In the genomic region with DNA sequence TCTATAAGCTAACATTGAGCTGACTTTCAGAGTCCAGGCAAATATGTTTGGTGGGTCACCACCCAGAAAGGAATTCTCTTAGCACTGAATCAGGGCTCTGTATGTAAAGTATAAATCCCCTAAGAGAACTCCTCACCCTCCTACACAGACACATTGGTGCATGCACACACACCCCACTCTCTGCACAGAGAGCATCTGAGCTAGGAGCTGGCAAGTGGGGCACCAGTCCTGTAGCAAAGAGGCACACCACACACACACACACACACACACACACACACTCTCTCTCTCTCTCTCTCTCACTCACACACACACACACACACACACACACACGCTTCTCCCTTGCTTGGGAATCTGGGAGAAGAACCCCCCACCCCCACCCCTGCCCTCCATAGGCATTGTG, we compare ENCODE assay signal across 24 cellular contexts. TPM values are rescaled to one million over a fixed set of nuclear protein-coding genes. Genes with fewer than 3 reads are reported as not detected.
A peak's percentile ranks its signal among the peaks of the same experiment; 100 is the strongest.
DNase-seq lines count a peak whose midpoint lies in the region; ATAC-seq and TF ChIP-seq lines count a peak whose summit lies in the region.
"Had no signal": no experiment of that assay in that cellular context is flagged by ENCODE, and none has a peak within 500 bp of the region (broad histone marks: within the 10 kb centered on the region; RNA-seq: fewer than 3 reads in every experiment).

No MANE protein-coding gene starts in this region.

- no peaks in the 10 kb centered on the region for H3K79me2 ChIP-seq in neural progenitor cell (ENCODE audit: low read depth)

- DNase-seq in neural progenitor cell (ENCODE audit: low spot score) (no peak), gastrocnemius medialis (no peak), SHP77 treated with DMSO at 0.1 percent for 48 hours (lab: John Stamatoyannopoulos, UW) (no peak)
- DNase-seq in activated CD4-positive, alpha-beta T cell treated with anti-CD3 and anti-CD28 coated beads, Interleukin-2, amount 50 U/mL, for 1 hour: no peak
- no peak for DNase-seq in effector CD4-positive, alpha-beta T cell
- DNase-seq: ACHN; Caco-2; CD4-positive, alpha-beta memory T cell; DMS 273 treated with DMSO at 0.1 percent for 48 hours; GM23248; HCEC 1CT; Karpas-422; NCI-H1694 treated with DMSO at 0.1 percent for 48 hours; NCI-H2081 treated with DMSO at 0.1 percent for 48 hours; NCI-H2171 treated with DMSO at 0.1 percent for 48 hours; NCI-H526; Peyer's patch; SJCRH30 had no signal

- no peaks in the 10 kb centered on the region for H4K20me1 ChIP-seq in neural progenitor cell (ENCODE audit: low read depth)

- no peaks in the 10 kb centered on the region for H3K36me3 ChIP-seq in iPS-20b (ENCODE audit: insufficient read depth, low read depth, low read length)
- no peaks in the 10 kb centered on the region for H3K36me3 ChIP-seq in neural progenitor cell
- H3K36me3 ChIP-seq in gastrocnemius medialis: no peaks in the 10 kb centered on the region
- H3K36me3 ChIP-seq: BLaER1, Peyer's patch, SJCRH30 had no signal

- intact Hi-C loops in gastrocnemius medialis (cut with DNase I; ENCODE audit: low total_unique reads): no loop called here

- peaks cover 90% of the 10 kb centered on the region for H3K27me3 ChIP-seq in iPS-20b (ENCODE audit: insufficient read depth, low read length)
- peaks cover 92% of the 10 kb centered on the region for H3K27me3 ChIP-seq in neural progenitor cell
- peaks cover 0 to 13% (median 0%) of the 10 kb centered on the region in 3 donors for H3K27me3 ChIP-seq in gastrocnemius medialis
- H3K27me3 ChIP-seq: Peyer's patch, SJCRH30 had no signal

- H3K27ac Mint-ChIP-seq in neural progenitor cell: no peak overlapping the region
- H3K27ac Mint-ChIP-seq: CD4-positive, alpha-beta memory T cell had no signal

- 0 out of 2 replicates have a peak, but pooled peaks cover 4% of the 10 kb centered on the region for H3K4me1 ChIP-seq in iPS-20b (ENCODE audit: insufficient read depth, low read length)
- H3K4me1 ChIP-seq in neural progenitor cell: no peaks in the 10 kb centered on the region
- H3K4me1 ChIP-seq in gastrocnemius medialis: no peaks in the 10 kb centered on the region
- H3K4me1 ChIP-seq: BLaER1, Caco-2, Peyer's patch, SJCRH30 had no signal

- H3K27ac ChIP-seq in cingulate gyrus (ENCODE audit: low read depth, low read length) (peak overlapping the region; percentile 32), iPS-20b (ENCODE audit: low read length) (no peak overlapping the region), neural progenitor cell (no peak overlapping the region), gastrocnemius medialis (no peak overlapping the region)
- H3K27ac ChIP-seq: BLaER1, GM23248, Peyer's patch, SJCRH30 had no signal

- peaks cover 1% of the 10 kb centered on the region for H3K36me3 Mint-ChIP-seq in neural progenitor cell
- H3K36me3 Mint-ChIP-seq: CD4-positive, alpha-beta memory T cell had no signal

- peaks cover 10% of the 10 kb centered on the region for H3K4me1 Mint-ChIP-seq in neural progenitor cell

- H3K9ac ChIP-seq in iPS-20b (ENCODE audit: low read depth, low read length) (no peak overlapping the region), neural progenitor cell (no peak overlapping the region)
- H3K9ac ChIP-seq: BLaER1, GM23248 had no signal

- H2AFZ ChIP-seq in neural progenitor cell (replicated peaks): no peak overlapping the region
- H2AFZ ChIP-seq: GM23248 had no signal

- H3K9me3 ChIP-seq in iPS-20b (ENCODE audit: insufficient read depth, low read depth, low read length): no peaks in the 10 kb centered on the region
- H3K9me3 ChIP-seq in neural progenitor cell (ENCODE audit: low read depth): no peaks in the 10 kb centered on the region
- H3K9me3 ChIP-seq in gastrocnemius medialis: no peaks in the 10 kb centered on the region
- H3K9me3 ChIP-seq: Caco-2, Peyer's patch, SJCRH30 had no signal

- in situ Hi-C loops in gastrocnemius medialis (cut with MboI; ENCODE audit: low sequenced_read_pairs in 4 of 4): no loop called here

- peaks cover 18% of the 10 kb centered on the region for H3K9me3 Mint-ChIP-seq in neural progenitor cell

- H3K4me3 ChIP-seq in iPS-20b (ENCODE audit: low read length) (peak overlapping the region; percentile 66; the same call in 1 of the 2 replicates), neural progenitor cell (peak overlapping the region; percentile 45), gastrocnemius medialis (no peak overlapping the region)
- H3K4me3 ChIP-seq: BLaER1, GM23248, Peyer's patch, SJCRH30 had no signal

- no peak overlapping the region for H3K4me3 Mint-ChIP-seq in neural progenitor cell
- H3K4me3 Mint-ChIP-seq: CD4-positive, alpha-beta memory T cell had no signal

- peak overlapping the region; percentile 78 for H3K4me2 ChIP-seq in neural progenitor cell
- H3K4me2 ChIP-seq: BLaER1 had no signal

- no peaks in the 10 kb centered on the region for H3F3A ChIP-seq in neural progenitor cell (ENCODE audit: low read depth)

- no peak for TF ChIP-seq POLR2A in gastrocnemius medialis (IDR thresholded peaks at IDR 0.05)

- no peak for ATAC-seq in gastrocnemius medialis

- peaks cover 44% of the 10 kb centered on the region for H3K27me3 Mint-ChIP-seq in neural progenitor cell (ENCODE audit: insufficient read depth, low read depth)

- no peak for TF ChIP-seq CTCF in neural progenitor cell (IDR thresholded peaks at IDR 0.05)
- TF ChIP-seq CTCF in gastrocnemius medialis (IDR thresholded peaks at IDR 0.05 in 4 of 5, conservative IDR thresholded peaks at IDR 0.05 in 1 of 5): no peak

RNA-seq across cellular contexts. Expression of gene SLITRK2, which starts 3.2 kb away (rescaled TPM):
- total RNA-seq in neural progenitor cell (ENCODE audit: low replicate concordance) (0.12 and 0.26 TPM in 2 replicates), gastrocnemius medialis (under 1 TPM in 1 of 4 donors, not detected in 3; 0.04 TPM)
- total RNA-seq: Caco-2; CD4-positive, alpha-beta memory T cell; G401; GM23248; M059J; OCI-LY7; SJCRH30 had no signal

Comparison
In these comparisons a context has a peak if more than half of its experiments do, and no peak if none do; other contexts are left out.
1. H3K4me3 ChIP-seq: peak in iPS-20b (single experiment) and neural progenitor cell (single experiment); none in gastrocnemius medialis (0 of 4).